ENCODE assay signal across 14 cellular contexts in genomic region chr12:66055837-66056319, GRCh38.
DNase-seq lines count a peak whose midpoint lies in the region; ATAC-seq and TF ChIP-seq lines count a peak whose summit lies in the region.
"Had no signal": no experiment of that assay in that cellular context is flagged by ENCODE, and none has a peak within 500 bp of the region (broad histone marks: within the 10 kb centered on the region; RNA-seq: fewer than 3 reads in every experiment).

No MANE protein-coding gene starts in this region.

- H3K27me3 Mint-ChIP-seq in effector memory CD8-positive, alpha-beta T cell = peaks cover 37 to 41% of the 10 kb centered on the region in 2 donors
- H3K27me3 Mint-ChIP-seq in Caco-2 (ENCODE audit: insufficient read depth, unreplicated experiment) = no peaks in the 10 kb centered on the region

- H3K9me3 ChIP-seq in MG63 (no peaks in the 10 kb centered on the region), Caco-2 (no peaks in the 10 kb centered on the region)

- H3K4me1 ChIP-seq in Caco-2 = peaks cover 24% of the 10 kb centered on the region

- no peak overlapping the region for H3K4me3 Mint-ChIP-seq in effector memory CD8-positive, alpha-beta T cell
- no peak overlapping the region for H3K4me3 Mint-ChIP-seq in Caco-2 (ENCODE audit: unreplicated experiment)
- H3K4me3 Mint-ChIP-seq: stimulated activated naive CD8-positive, alpha-beta T cell treated with anti-CD3 and anti-CD28 coated beads, Interleukin-15, Interleukin-2, amounts not matched to agents 100 ng/mL and 50 ng/mL, for 24 hours had no signal

- no peaks in the 10 kb centered on the region for H3K4me1 Mint-ChIP-seq in effector memory CD8-positive, alpha-beta T cell (ENCODE audit: low read depth in 2 of 2)
- peaks cover 15% of the 10 kb centered on the region for H3K4me1 Mint-ChIP-seq in Caco-2 (ENCODE audit: low read depth, unreplicated experiment)

- H3K9me3 Mint-ChIP-seq in effector memory CD8-positive, alpha-beta T cell = no peaks in the 10 kb centered on the region
- no peaks in the 10 kb centered on the region for H3K9me3 Mint-ChIP-seq in Caco-2 (ENCODE audit: unreplicated experiment)
- H3K9me3 Mint-ChIP-seq: stimulated activated naive CD8-positive, alpha-beta T cell treated with anti-CD3 and anti-CD28 coated beads, Interleukin-15, Interleukin-2, amounts not matched to agents 100 ng/mL and 50 ng/mL, for 24 hours had no signal

- CTCF ChIA-PET in Caco-2 (lab: Charles Lee) = no interaction called here

- no peak for TF ChIP-seq CTCF in Caco-2 (IDR thresholded peaks at IDR 0.05; ENCODE audit: insufficient read depth in 1 of 2, low read depth in 1 of 2, low read length in 1 of 2, severe bottlenecking in 1 of 2, unreplicated experiment in 1 of 2)

- intact Hi-C loops in Caco-2 (cut with micrococcal nuclease; ENCODE audit: unreplicated experiment) = no loop called here

- H3K36me3 ChIP-seq in MG63 (no peaks in the 10 kb centered on the region), Caco-2 (ENCODE audit: control insufficient read depth, insufficient read depth, low read length) (no peaks in the 10 kb centered on the region)

- H3K36me3 Mint-ChIP-seq in effector memory CD8-positive, alpha-beta T cell (ENCODE audit: insufficient read depth) = no peaks in the 10 kb centered on the region
- H3K36me3 Mint-ChIP-seq in Caco-2 (ENCODE audit: insufficient read depth, unreplicated experiment) = no peaks in the 10 kb centered on the region

- H3K27ac Mint-ChIP-seq in effector memory CD8-positive, alpha-beta T cell = no peak overlapping the region
- no peak overlapping the region for H3K27ac Mint-ChIP-seq in Caco-2 (ENCODE audit: unreplicated experiment)
- H3K27ac Mint-ChIP-seq: stimulated activated naive CD8-positive, alpha-beta T cell treated with anti-CD3 and anti-CD28 coated beads, Interleukin-15, Interleukin-2, amounts not matched to agents 100 ng/mL and 50 ng/mL, for 24 hours had no signal

- peak; percentile 48 for DNase-seq in left lobe of liver (ENCODE audit: low spot score)
- no peak for DNase-seq in effector memory CD8-positive, alpha-beta T cell
- no peak for DNase-seq in MG63
- no peak for DNase-seq in Caco-2
- no peak for DNase-seq in GM19238 (ENCODE audit: insufficient read length, low spot score)
- DNase-seq: foreskin melanocyte, midbrain, NCI-H146 had no signal

- ATAC-seq in GM18907 (IDR thresholded peaks at IDR 0.05; ENCODE audit: unreplicated experiment) (peak; percentile 85), GM21825 (IDR thresholded peaks at IDR 0.05; ENCODE audit: unreplicated experiment) (peak; percentile 69), HG03439 (IDR thresholded peaks at IDR 0.05; ENCODE audit: unreplicated experiment) (peak; percentile 84), left lobe of liver (peak; percentile 97)
- ATAC-seq in effector memory CD8-positive, alpha-beta T cell (replicated peaks) = no peak
- ATAC-seq: HCT116 had no signal

- no TSS peak for BruUV-seq in Caco-2 (replicated peaks; lab: Mats Ljungman, UMichigan)

- H3K4me3 ChIP-seq in MG63 (no peak overlapping the region), Caco-2 (ENCODE audit: low read depth, low read length) (no peak overlapping the region)
- H3K4me3 ChIP-seq: smooth muscle cell had no signal

- POLR2A ChIA-PET in Caco-2 (lab: Charles Lee) = no interaction called here

- no peaks in the 10 kb centered on the region for H3K27me3 ChIP-seq in MG63
- no peaks in the 10 kb centered on the region for H3K27me3 ChIP-seq in Caco-2 (replicated peaks; ENCODE audit: control insufficient read depth, insufficient read depth, low read length)
